ENCODE assay signal across 22 cellular contexts in genomic region chr18:56186319-56186718, GRCh38.
A peak's percentile ranks its signal among the peaks of the same experiment; 100 is the strongest.
DNase-seq lines count a peak whose midpoint lies in the region; ATAC-seq lines count a peak whose summit lies in the region.
"Had no signal": no experiment of that assay in that cellular context is flagged by ENCODE, and none has a peak within 500 bp of the region (broad histone marks: within the 10 kb centered on the region; RNA-seq: fewer than 3 reads in every experiment).

No MANE protein-coding gene starts in this region.

- no peak for DNase-seq in central memory CD4-positive, alpha-beta T cell
- DNase-seq in cerebellum (ENCODE audit: low spot score): no peak
- no peak for DNase-seq in stimulated activated CD4-positive, alpha-beta T cell treated with anti-CD3 and anti-CD28 coated beads, Interleukin-2, amount 100 ng/mL, for 48 hours
- DNase-seq: ACHN; BE2C; C1 segment of cervical spinal cord; CD4-positive, CD25-positive, alpha-beta regulatory T cell; CD8-positive, alpha-beta memory T cell; COR-L47; DMS 273 treated with DMSO at 0.1 percent for 48 hours; DMS53; DND-41; EL; HFFc6; Kasumi-1; KBM-7 had no signal

- ATAC-seq in GM18858 (IDR thresholded peaks at IDR 0.05; ENCODE audit: unreplicated experiment) (peak; percentile 58), GM21367 (IDR thresholded peaks at IDR 0.05; ENCODE audit: unreplicated experiment) (peak; percentile 44), HG03159 (IDR thresholded peaks at IDR 0.05; ENCODE audit: unreplicated experiment) (peak; percentile 61), HG03280 (IDR thresholded peaks at IDR 0.05; ENCODE audit: unreplicated experiment) (no peak)
- ATAC-seq: GM23338, HCT116 had no signal
